Comparison of ENCODE assay signal across 24 cellular contexts in genomic region chr10:86790394-86790793, GRCh38. TPM values are rescaled to one million over a fixed set of nuclear protein-coding genes. Genes with fewer than 3 reads are reported as not detected.
DNase-seq lines count a peak whose midpoint lies in the region; ATAC-seq, FAIRE-seq and TF ChIP-seq lines count a peak whose summit lies in the region.
"Had no signal": no experiment of that assay in that cellular context is flagged by ENCODE, and none has a peak within 500 bp of the region (broad histone marks: within the 10 kb centered on the region; RNA-seq: fewer than 3 reads in every experiment).

No MANE protein-coding gene starts in this region.

- over 99% methylated on average over 3 of the region's 3 CpGs for WGBS in SK-N-SH (ENCODE audit: low lambda C conversion rate)
- WGBS in H1 (ENCODE audit: extremely low coverage in 1 of 2, insufficient coverage in 1 of 2, insufficient read length in 1 of 2, insufficient replicate concordance in 2 of 2, low coverage in 1 of 2, low lambda C conversion rate in 2 of 2, missing lambda C conversion rate in 1 of 2), 2 experiments = 93% methylated on average over 3 of the region's 3 CpGs; no CpG with 5 or more reads in 1 of the 2 experiments
- 97% methylated on average over 3 of the region's 3 CpGs for WGBS in smooth muscle cell (ENCODE audit: low lambda C conversion rate)

- H3K18ac ChIP-seq in H1 (ENCODE audit: extremely low read depth, low read length) = no peak overlapping the region

- no peak overlapping the region for H2AK5ac ChIP-seq in H1 (ENCODE audit: low read depth, low read length)

- H3K79me2 ChIP-seq in SK-N-SH (ENCODE audit: insufficient read depth) = peaks cover 94% of the 10 kb centered on the region
- peaks cover 25 to 91% of the 10 kb centered on the region in 2 experiments for H3K79me2 ChIP-seq in H1 (ENCODE audit: control insufficient read depth in 1 of 2, insufficient read depth in 2 of 2, low read length in 2 of 2)
- H3K79me2 ChIP-seq in smooth muscle cell (ENCODE audit: low read depth) = peaks cover 90% of the 10 kb centered on the region

- H3K27me3 Mint-ChIP-seq in WTC11 (ENCODE audit: low read depth) = no peaks in the 10 kb centered on the region
- H3K27me3 Mint-ChIP-seq: CD4-positive, alpha-beta memory T cell; CD4-positive, CD25-positive, alpha-beta regulatory T cell; CD8-positive, alpha-beta memory T cell had no signal

- no peak overlapping the region for H2BK12ac ChIP-seq in H1 (ENCODE audit: low read depth, low read length)

- POLR2A ChIA-PET in SK-N-SH (lab: Yijun Ruan, JAX) = no interaction called here
- POLR2A ChIA-PET in HEK293 (lab: Yijun Ruan, JAX) = no interaction called here
- POLR2A ChIA-PET in WTC11 (lab: Charles Lee) = no interaction called here
- POLR2A ChIA-PET in H1 (lab: Charles Lee; ENCODE audit: partially characterized antibody) = interaction anchor here (0.7 to 1.0 kb wide), 3 partner anchors 18 to 82 kb away, joined by 3 read pairs; partner anchors contain the start of gene BMPR1A

- H3K36me3 ChIP-seq in SK-N-SH (replicated peaks in 1 of 2; ENCODE audit: control insufficient read depth in 1 of 2, insufficient read depth in 2 of 2, low read length in 1 of 2) (peaks cover 0 to 3% of the 10 kb centered on the region in 2 experiments), HEK293 (ENCODE audit: control insufficient read depth in 2 of 2, insufficient read depth in 1 of 2, low read length in 2 of 2) (no peaks in the 10 kb centered on the region; a peak in 1 of 3 replicates), H1 (ENCODE audit: control insufficient read depth in 2 of 4, insufficient read depth in 4 of 4, low read length in 3 of 4) (peaks cover 0 to 4% (median 0%) of the 10 kb centered on the region in 4 experiments; a peak in 2 of 8 replicates), smooth muscle cell (ENCODE audit: low read depth) (no peaks in the 10 kb centered on the region)
- H3K36me3 ChIP-seq: BE2C, BLaER1 had no signal

- H3K9ac ChIP-seq in SK-N-SH (no peak overlapping the region), H1 (replicated peaks in 1 of 4; ENCODE audit: extremely low read depth in 1 of 4, low read depth in 3 of 4, low read length in 3 of 4) (no peak overlapping the region), smooth muscle cell (ENCODE audit: low read depth) (no peak overlapping the region)
- H3K9ac ChIP-seq: BLaER1 had no signal

- H3K23ac ChIP-seq in H1 (ENCODE audit: insufficient read length) = no peak overlapping the region

- H2BK20ac ChIP-seq in H1 (ENCODE audit: low read length) = no peak overlapping the region

- H4K5ac ChIP-seq in H1 (ENCODE audit: insufficient read length, low read depth, low read length) = no peak overlapping the region

- no peaks in the 10 kb centered on the region for H3K9me2 ChIP-seq in SK-N-SH

- TF ChIP-seq CTCF in SK-N-SH (IDR thresholded peaks at IDR 0.05) (no peak), HEK293 (tag by site-specific recombination; IDR thresholded peaks at IDR 0.05) (no peak), WTC11 (IDR thresholded peaks at IDR 0.05) (no peak), H1 (IDR thresholded peaks at IDR 0.05; ENCODE audit: control extremely low read depth in 1 of 3, insufficient read depth in 1 of 3, low read depth in 1 of 3, low read length in 3 of 3) (no peak), smooth muscle cell (IDR thresholded peaks at IDR 0.05; ENCODE audit: borderline replicate concordance, insufficient read depth, poor library complexity, severe bottlenecking) (no peak)

- peaks cover 8% of the 10 kb centered on the region; the same call in 1 of the 2 replicates for H3K9me3 Mint-ChIP-seq in WTC11

- H2BK120ac ChIP-seq in H1 (replicated peaks; ENCODE audit: low read depth, low read length) = no peak overlapping the region

- H3K27me3 ChIP-seq in SK-N-SH (ENCODE audit: insufficient read depth) (no peaks in the 10 kb centered on the region), H1 (replicated peaks in 1 of 4; ENCODE audit: control insufficient read depth in 3 of 4, extremely low read depth in 1 of 4, insufficient read depth in 3 of 4, low read length in 3 of 4) (no peaks in the 10 kb centered on the region), smooth muscle cell (ENCODE audit: low read depth) (no peaks in the 10 kb centered on the region)
- H3K27me3 ChIP-seq: BE2C, BLaER1 had no signal

- peak overlapping the region; percentile 71 for H3K27ac Mint-ChIP-seq in WTC11
- H3K27ac Mint-ChIP-seq: CD14-positive monocyte; CD4-positive, alpha-beta memory T cell; CD4-positive, CD25-positive, alpha-beta regulatory T cell had no signal

- H3K9me3 ChIP-seq in SK-N-SH = no peaks in the 10 kb centered on the region
- H3K9me3 ChIP-seq in HEK293 (ENCODE audit: control insufficient read depth, insufficient read depth, low read depth, low read length) = no peaks in the 10 kb centered on the region
- no peaks in the 10 kb centered on the region for H3K9me3 ChIP-seq in H1 (ENCODE audit: insufficient read depth in 2 of 2, low read depth in 1 of 2, low read length in 1 of 2)
- no peaks in the 10 kb centered on the region for H3K9me3 ChIP-seq in smooth muscle cell (replicated peaks; ENCODE audit: low read depth)
- H3K9me3 ChIP-seq: BE2C had no signal

- no peak for TF ChIP-seq RAD21 in SK-N-SH (IDR thresholded peaks at IDR 0.05; ENCODE audit: low read length)
- TF ChIP-seq RAD21 in H1 (IDR thresholded peaks at IDR 0.05 in 1 of 2, conservative IDR thresholded peaks at IDR 0.05 in 1 of 2; ENCODE audit: low read depth in 2 of 2, low read length in 2 of 2) = no peak

- no peak for TF ChIP-seq EP300 in SK-N-SH (IDR thresholded peaks at IDR 0.05; ENCODE audit: borderline replicate concordance in 1 of 2, low read depth in 1 of 2, low read length in 1 of 2)
- TF ChIP-seq EP300 in H1 (IDR thresholded peaks at IDR 0.05; ENCODE audit: borderline replicate concordance in 1 of 2, low read depth in 2 of 2, low read length in 2 of 2) = no peak

- H3K4me1 Mint-ChIP-seq in WTC11 = peaks cover 43% of the 10 kb centered on the region
- H3K4me1 Mint-ChIP-seq: CD14-positive monocyte had no signal

- no peak overlapping the region for H3K56ac ChIP-seq in H1 (replicated peaks; ENCODE audit: insufficient read length, low read depth, low read length)

- peaks cover 4% of the 10 kb centered on the region for H3K36me3 Mint-ChIP-seq in WTC11
- H3K36me3 Mint-ChIP-seq: CD14-positive monocyte; CD4-positive, CD25-positive, alpha-beta regulatory T cell had no signal

- H3K4me1 ChIP-seq in SK-N-SH (ENCODE audit: control insufficient read depth in 1 of 2, insufficient read depth in 2 of 2, low read depth in 1 of 2, low read length in 1 of 2) = peaks cover 4 to 17% of the 10 kb centered on the region in 2 experiments; a peak in 3 of 4 replicates
- H3K4me1 ChIP-seq in HEK293 (ENCODE audit: control insufficient read depth, insufficient read depth, low read length) = peaks cover 6% of the 10 kb centered on the region
- peaks cover 3 to 13% (median 11%) of the 10 kb centered on the region in 4 experiments for H3K4me1 ChIP-seq in H1 (replicated peaks in 1 of 4; ENCODE audit: control insufficient read depth in 3 of 4, insufficient read depth in 4 of 4, low read length in 3 of 4)
- peaks cover 19% of the 10 kb centered on the region for H3K4me1 ChIP-seq in smooth muscle cell (ENCODE audit: low read depth)
- H3K4me1 ChIP-seq: BE2C, BLaER1 had no signal

- no peak overlapping the region for H3K27ac ChIP-seq in SK-N-SH (ENCODE audit: low read depth in 2 of 2, low read length in 1 of 2)
- no peak overlapping the region for H3K27ac ChIP-seq in HEK293 (ENCODE audit: extremely low read depth, low read depth, low read length)
- no peak overlapping the region for H3K27ac ChIP-seq in H1 (ENCODE audit: low read depth, low read length)
- no peak overlapping the region for H3K27ac ChIP-seq in smooth muscle cell (ENCODE audit: low read depth)
- H3K27ac ChIP-seq: 22Rv1, BLaER1 had no signal

- H4K91ac ChIP-seq in H1 (replicated peaks; ENCODE audit: insufficient read length, low read length) = no peak overlapping the region

- H2BK15ac ChIP-seq in H1 (ENCODE audit: low read length) = no peak overlapping the region

- peaks cover 40% of the 10 kb centered on the region for H4K20me1 ChIP-seq in SK-N-SH (ENCODE audit: insufficient read depth)
- peaks cover 7 to 9% of the 10 kb centered on the region in 2 experiments for H4K20me1 ChIP-seq in H1 (replicated peaks in 1 of 2; ENCODE audit: control insufficient read depth in 1 of 2, insufficient read depth in 2 of 2, low read length in 2 of 2)
- peaks cover 79% of the 10 kb centered on the region for H4K20me1 ChIP-seq in smooth muscle cell (ENCODE audit: low read depth)
- H4K20me1 ChIP-seq: BLaER1 had no signal

- no peak overlapping the region for H3K14ac ChIP-seq in H1 (ENCODE audit: insufficient read length)

- 0 out of 2 replicates have a peak, but pooled peaks cover 2% of the 10 kb centered on the region for H3K79me1 ChIP-seq in H1 (ENCODE audit: low read depth, low read length)

- H2AFZ ChIP-seq in SK-N-SH (ENCODE audit: low read depth) (no peak overlapping the region), H1 (ENCODE audit: low read length) (no peak overlapping the region), smooth muscle cell (ENCODE audit: low read depth) (no peak overlapping the region)

- no peak overlapping the region for H4K8ac ChIP-seq in H1 (ENCODE audit: extremely low read depth, insufficient read depth, low read length)

- no peaks in the 10 kb centered on the region for H3K23me2 ChIP-seq in H1 (ENCODE audit: low read depth, low read length)

- no peak overlapping the region for H3K4ac ChIP-seq in H1 (replicated peaks; ENCODE audit: insufficient read length, low read depth, low read length)

- no peak for TF ChIP-seq POLR2A in H1 (IDR thresholded peaks at IDR 0.05; ENCODE audit: control extremely low read depth in 1 of 2, low read depth in 2 of 2, low read length in 2 of 2)

- no peak overlapping the region for H3K4me3 Mint-ChIP-seq in WTC11
- H3K4me3 Mint-ChIP-seq: CD14-positive monocyte; CD4-positive, alpha-beta memory T cell; CD4-positive, CD25-positive, alpha-beta regulatory T cell; CD8-positive, alpha-beta memory T cell had no signal

- DNase-seq in SK-N-SH (no peak), WTC11 (ENCODE audit: low spot score) (no peak), H1 (ENCODE audit: low read depth in 1 of 2, low spot score in 2 of 2) (no peak), smooth muscle cell (lab: John Stamatoyannopoulos, UW; ENCODE audit: unreplicated experiment) (no peak), D341Med (ENCODE audit: low spot score) (no peak)
- DNase-seq: ACHN; BE2C; C1 segment of cervical spinal cord; CD4-positive, alpha-beta memory T cell; CD4-positive, CD25-positive, alpha-beta regulatory T cell; CD8-positive, alpha-beta memory T cell; COR-L47; DMS79 treated with DMSO at 0.1 percent for 48 hours; GF-D8 had no signal

- ATAC-seq in SK-N-SH treated with all-trans-retinoic acid at 6 μM for 48 hours (no peak), WTC11 (no peak), HG03108 (IDR thresholded peaks at IDR 0.05; ENCODE audit: unreplicated experiment) (no peak)

- FAIRE-seq in H1 (lab: Jason Lieb, UNC) = no peak
- FAIRE-seq: D721Med, G401.6, GM12891, GM19239 had no signal

- H2BK5ac ChIP-seq in H1 (ENCODE audit: low read depth, low read length) = no peak overlapping the region

- peaks cover 13% of the 10 kb centered on the region for H3F3A ChIP-seq in SK-N-SH (replicated peaks; ENCODE audit: insufficient read depth)
- H3F3A ChIP-seq in smooth muscle cell (ENCODE audit: low read depth) = no peaks in the 10 kb centered on the region

- H3K4me2 ChIP-seq in SK-N-SH (no peak overlapping the region), H1 (ENCODE audit: insufficient read depth in 1 of 2, low read depth in 2 of 2, low read length in 2 of 2) (no peak overlapping the region), smooth muscle cell (no peak overlapping the region)
- H3K4me2 ChIP-seq: BLaER1 had no signal

- no peak overlapping the region for H3K4me3 ChIP-seq in SK-N-SH (ENCODE audit: low read depth in 2 of 2, low read length in 1 of 2)
- H3K4me3 ChIP-seq in HEK293 (ENCODE audit: low read depth, low read length) = no peak overlapping the region
- H3K4me3 ChIP-seq in H1 (ENCODE audit: extremely low read depth in 1 of 4, insufficient read depth in 2 of 4, low read depth in 3 of 4, low read length in 4 of 4) = no peak overlapping the region
- H3K4me3 ChIP-seq in smooth muscle cell = no peak overlapping the region
- H3K4me3 ChIP-seq: BLaER1 had no signal

- CTCF ChIA-PET in SK-N-SH (lab: Yijun Ruan, JAX) = interaction anchor here (1.6 kb wide), 1 partner anchor 15 kb away, joined by 4 read pairs; no protein-coding TSS in a partner anchor
- CTCF ChIA-PET in HEK293 (lab: Yijun Ruan, JAX) = no interaction called here
- CTCF ChIA-PET in WTC11 (lab: Charles Lee) = interaction anchor here (0.7 kb wide), 1 partner anchor 32 kb away, joined by 3 read pairs; no protein-coding TSS in a partner anchor
- CTCF ChIA-PET in H1 (lab: Charles Lee; ENCODE audit: partially characterized antibody) = interaction anchor here (1.1 kb wide), 1 partner anchor 10 kb away, joined by 4 read pairs; no protein-coding TSS in a partner anchor

RNA-seq across cellular contexts. Expression of gene BMPR1A, which starts 34.0 kb away (rescaled TPM):
- polyA plus RNA-seq in SK-N-SH (2012; rRNA removed) = 12.7 and 20.1 TPM in 2 replicates
- polyA plus RNA-seq in SK-N-SH (2012; cell fraction: cytosol; rRNA removed) = 19.2 and 19.7 TPM in 2 replicates
- polyA plus RNA-seq in SK-N-SH (2012; cell fraction: nucleus; rRNA removed) = 5.9 and 13.3 TPM in 2 replicates
- total RNA-seq in WTC11 (2021) = 99.7 to 107 TPM (median 104 TPM) in 3 replicates
- 120 and 129 TPM in 2 replicates for total RNA-seq in H1 (2021; fragmentation: NEBNext Ultra II Directional; extraction: Animal tissue kit (Norgen Biotek cat#: 25700))
- 19.0 and 34.4 TPM in 2 replicates for polyA plus RNA-seq in H1 (2011; rRNA removed)
- 41.1 TPM for polyA plus RNA-seq in H1 (2011; cell fraction: cytosol; rRNA removed)
- polyA plus RNA-seq in H1 (2011; cell fraction: nucleus; rRNA removed) = 13.5 TPM
- 40.9 to 73.5 TPM (median 51.4 TPM) in 4 replicates for polyA plus RNA-seq in H1 (2012, experiment 1 of 2)
- polyA plus RNA-seq in H1 (2012, experiment 2 of 2) = 3.5 TPM
- polyA plus RNA-seq in H1 (2013, experiment 1 of 2) = 67.6 TPM
- 82.8 TPM for polyA plus RNA-seq in H1 (2013, experiment 2 of 2)
- polyA minus RNA-seq in H1 (2011; rRNA and poly(A)+ RNA removed) = 99.8 and 152 TPM in 2 replicates
- 45.4 TPM for polyA minus RNA-seq in H1 (2011; cell fraction: cytosol; rRNA and poly(A)+ RNA removed)
- 52.9 TPM for polyA minus RNA-seq in H1 (2011; cell fraction: nucleus; rRNA and poly(A)+ RNA removed)
- total RNA-seq in smooth muscle cell = 52.2 and 80.9 TPM in 2 replicates
- 13.6 and 15.5 TPM in 2 replicates for polyA plus RNA-seq in smooth muscle cell
